Comparison of ENCODE assay signal across 1 cellular context in genomic region chr1:11858968-11859871, GRCh38.
TF ChIP-seq lines count a peak whose summit lies in the region.

No MANE protein-coding gene starts in this region.

TF ChIP-seq in GM12878, 131 proteins besides CTCF, POLR2A, EP300 and RAD21:
- TF ChIP-seq YY1 (IDR thresholded peaks at IDR 0.05; ENCODE audit: low read depth, low read length) = peak; percentile 25; the same call in 1 of the 2 replicates
- TF ChIP-seq KLF5 (IDR thresholded peaks at IDR 0.05; ENCODE audit: partially characterized antibody) = no peak
- TF ChIP-seq PKNOX1 (IDR thresholded peaks at IDR 0.05) = no peak
- TF ChIP-seq RCOR1 (conservative IDR thresholded peaks at IDR 0.05; ENCODE audit: low read depth, low read length) = 0 out of 2 replicates have a peak, but pooled peaks have one; percentile 67
- no peak for TF ChIP-seq GATAD2B (conservative IDR thresholded peaks at IDR 0.05; ENCODE audit: low read depth)
- TF ChIP-seq REST (IDR thresholded peaks at IDR 0.05; ENCODE audit: low read depth, low read length) = peak; percentile 99
TF ChIP-seq in GM12878: peak in this region for 3.
